8 cellular contexts compared by ENCODE assay signal in genomic region chr6:37566209-37566859, GRCh38.
A peak's percentile ranks its signal among the peaks of the same experiment; 100 is the strongest.
DNase-seq lines count a peak whose midpoint lies in the region; ATAC-seq and TF ChIP-seq lines count a peak whose summit lies in the region.

No MANE protein-coding gene starts in this region.

- peaks cover 48% of the 10 kb centered on the region for H3K27me3 ChIP-seq in left ventricle myocardium inferior (ENCODE audit: low read depth)

- H3K4me1 ChIP-seq in left ventricle myocardium inferior, result peaks cover 17% of the 10 kb centered on the region

- H3K4me3 ChIP-seq in left ventricle myocardium inferior (peak overlapping the region; percentile 61), retinal pigment epithelial cell (ENCODE audit: low read length) (peak overlapping the region; percentile 53)

- H3K36me3 ChIP-seq in left ventricle myocardium inferior, result no peaks in the 10 kb centered on the region

- no peaks in the 10 kb centered on the region for H3K9me3 ChIP-seq in left ventricle myocardium inferior (replicated peaks)

- H3K27ac ChIP-seq in 22Rv1, result no peak overlapping the region
- no peak overlapping the region for H3K27ac ChIP-seq in left ventricle myocardium inferior (replicated peaks)

- intact Hi-C loops in left ventricle myocardium inferior (cut with micrococcal nuclease), result no loop called here

- ATAC-seq in GM18498 (IDR thresholded peaks at IDR 0.05; ENCODE audit: unreplicated experiment), result peak; percentile 47
- ATAC-seq in activated naive CD4-positive, alpha-beta T cell treated with anti-CD3 and anti-CD28 coated beads, Interleukin-2, amount 50 U/mL, for 72 hours, result peak; percentile 96 to 97
- ATAC-seq in GM18858 (IDR thresholded peaks at IDR 0.05; ENCODE audit: unreplicated experiment), result no peak

- TF ChIP-seq CTCF in 22Rv1 (IDR thresholded peaks at IDR 0.05) (peak; percentile 95), left ventricle myocardium inferior (IDR thresholded peaks at IDR 0.05; ENCODE audit: borderline replicate concordance) (peak; percentile 89), retinal pigment epithelial cell (conservative IDR thresholded peaks at IDR 0.05; ENCODE audit: low read depth, low read length) (peak; percentile 81)

- peak; percentile 80 for DNase-seq in HuH-7 (ENCODE audit: low spot score)
- peak; percentile 85 for DNase-seq in SK-N-DZ (ENCODE audit: low spot score)
- peak; percentile 77 to 89 for DNase-seq in activated naive CD4-positive, alpha-beta T cell treated with anti-CD3 and anti-CD28 coated beads, Interleukin-2, amount 50 U/mL, for 72 hours (ENCODE audit: low spot score in 2 of 2)
- peak; percentile 47 for DNase-seq in left ventricle myocardium inferior
- DNase-seq in retinal pigment epithelial cell (ENCODE audit: low read depth), result no peak

- no peaks in the 10 kb centered on the region for H3K9me3 Mint-ChIP-seq in activated naive CD4-positive, alpha-beta T cell treated with anti-CD3 and anti-CD28 coated beads, Interleukin-2, amount 50 U/mL, for 72 hours

- no peak overlapping the region for H3K27ac Mint-ChIP-seq in activated naive CD4-positive, alpha-beta T cell treated with anti-CD3 and anti-CD28 coated beads, Interleukin-2, amount 50 U/mL, for 72 hours

- H3K36me3 Mint-ChIP-seq in activated naive CD4-positive, alpha-beta T cell treated with anti-CD3 and anti-CD28 coated beads, Interleukin-2, amount 50 U/mL, for 72 hours, result no peaks in the 10 kb centered on the region
